In genomic region chr10:70684841-70685457, GRCh38 we compare ENCODE assay signal across 13 cellular contexts. TPM values are rescaled to one million over a fixed set of nuclear protein-coding genes. Genes with fewer than 3 reads are reported as not detected.
"Had no signal": no experiment of that assay in that cellular context is flagged by ENCODE, and none has a peak within 500 bp of the region (broad histone marks: within the 10 kb centered on the region; RNA-seq: fewer than 3 reads in every experiment).

No MANE protein-coding gene starts in this region.

- H3K4me3 Mint-ChIP-seq: naive thymus-derived CD4-positive, alpha-beta T cell; stimulated activated naive CD8-positive, alpha-beta T cell treated with anti-CD3 and anti-CD28 coated beads, Interleukin-15, Interleukin-2, amounts not matched to agents 100 ng/mL and 50 ng/mL, for 24 hours; T-helper 17 cell had no signal

- H3K27me3 Mint-ChIP-seq: naive thymus-derived CD4-positive, alpha-beta T cell; stimulated activated naive CD8-positive, alpha-beta T cell treated with anti-CD3 and anti-CD28 coated beads, Interleukin-15, Interleukin-2, amounts not matched to agents 100 ng/mL and 50 ng/mL, for 24 hours had no signal

- H3K4me1 ChIP-seq: psoas muscle had no signal

- H3K27me3 ChIP-seq: testis had no signal

- H3K27ac ChIP-seq: psoas muscle, testis had no signal

- ATAC-seq: naive thymus-derived CD4-positive, alpha-beta T cell; sciatic nerve; T-helper 17 cell had no signal

- DNase-seq: activated CD4-positive, alpha-beta T cell treated with anti-CD3 and anti-CD28 coated beads, Interleukin-2, amount 50 U/mL, for 1 hour; activated CD4-positive, CD25-positive, alpha-beta regulatory T cell; activated naive CD4-positive, alpha-beta T cell treated with anti-CD3 and anti-CD28 coated beads, Interleukin-2, amount 50 U/mL, for 16 hours; kidney glomerular epithelial cell; naive thymus-derived CD4-positive, alpha-beta T cell; occipital lobe; psoas muscle; T-helper 17 cell had no signal

- FAIRE-seq: frontal cortex, TTC549 had no signal

- H3K36me3 Mint-ChIP-seq: naive thymus-derived CD4-positive, alpha-beta T cell had no signal

- H3K9me3 ChIP-seq: psoas muscle, testis had no signal

- H3K9me3 Mint-ChIP-seq: stimulated activated naive CD8-positive, alpha-beta T cell treated with anti-CD3 and anti-CD28 coated beads, Interleukin-15, Interleukin-2, amounts not matched to agents 100 ng/mL and 50 ng/mL, for 24 hours had no signal

- H3K27ac Mint-ChIP-seq: naive thymus-derived CD4-positive, alpha-beta T cell; stimulated activated naive CD8-positive, alpha-beta T cell treated with anti-CD3 and anti-CD28 coated beads, Interleukin-15, Interleukin-2, amounts not matched to agents 100 ng/mL and 50 ng/mL, for 24 hours; T-helper 17 cell had no signal

- H3K4me3 ChIP-seq: psoas muscle, testis had no signal

RNA-seq across cellular contexts. Expression of gene ADAMTS14, which starts 12.6 kb away (rescaled TPM):
- total RNA-seq: T-helper 17 cell had no signal
- polyA plus RNA-seq: naive thymus-derived CD4-positive, alpha-beta T cell had no signal
